Comparison of ENCODE assay signal across 29 cellular contexts in the genomic region with DNA sequence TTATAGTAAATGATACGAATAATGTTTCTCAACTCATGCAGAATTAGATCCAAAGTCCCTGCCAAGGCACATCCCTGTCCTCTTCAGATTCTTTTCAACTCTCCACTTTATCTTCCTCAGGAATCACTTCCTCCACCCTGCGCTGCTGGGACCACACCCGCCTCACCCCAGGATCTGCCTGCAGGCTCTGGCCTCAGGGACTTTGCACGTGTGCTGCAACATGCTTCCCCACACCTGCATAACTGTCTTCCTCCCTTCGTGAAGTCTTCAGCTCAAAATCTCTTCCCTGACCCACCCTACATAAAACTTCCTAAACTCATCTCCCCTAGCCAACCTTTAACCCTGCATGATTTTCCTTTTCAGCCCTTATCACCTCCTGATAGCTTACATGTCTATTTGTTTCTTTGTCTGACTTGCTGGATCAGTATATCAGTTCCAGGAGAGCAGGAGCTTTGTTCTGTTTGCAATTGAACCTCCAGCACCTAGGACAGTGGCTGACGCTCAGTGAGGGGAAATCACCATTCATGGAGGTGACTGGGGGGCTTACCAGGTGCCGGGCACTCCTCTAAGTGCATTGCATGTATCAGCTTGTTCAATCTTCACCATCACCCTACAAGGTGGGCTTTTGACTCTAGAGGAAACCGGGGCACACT. TPM values are rescaled to one million over a fixed set of nuclear protein-coding genes. Genes with fewer than 3 reads are reported as not detected.
"Had no signal": no experiment of that assay in that cellular context is flagged by ENCODE, and none has a peak within 500 bp of the region (broad histone marks: within the 10 kb centered on the region; RNA-seq: fewer than 3 reads in every experiment).

No MANE protein-coding gene starts in this region.

- H3K27ac ChIP-seq: colonic mucosa, epithelial cell of prostate, esophagus squamous epithelium, heart right ventricle, left lung, neural progenitor cell, parathyroid adenoma, testis, tibial artery, upper lobe of left lung had no signal

- H2AFZ ChIP-seq: neural progenitor cell, parathyroid adenoma had no signal

- H3K79me2 ChIP-seq: parathyroid adenoma had no signal

- H3K36me3 Mint-ChIP-seq: mesothelial cell of epicardium; naive B cell; natural killer cell treated with Interleukin-12 subunit alpha and Interleukin-12 subunit beta and Interleukin-15 and Interleukin-18, amount 100 ng/mL, for 72 hours; neural progenitor cell; stimulated activated effector memory CD8-positive, alpha-beta T cell treated with anti-CD3 and anti-CD28 coated beads, Interleukin-12 subunit alpha, Interleukin-12 subunit beta, amount 100 ng/mL, for 72 hours had no signal

- H3K4me2 ChIP-seq: neural progenitor cell had no signal

- H3K36me3 ChIP-seq: colonic mucosa, esophagus squamous epithelium, heart right ventricle, left lung, neural progenitor cell, tibial artery, upper lobe of left lung had no signal

- H3K9me3 ChIP-seq: colonic mucosa, esophagus squamous epithelium, left lung, mucosa of descending colon, testis, tibial artery, upper lobe of left lung had no signal

- H3K9me3 Mint-ChIP-seq: dendritic cell treated with granulocyte-macrophage colony-stimulating factor and Interleukin-4, amounts not matched to agents 40 ng/mL and 50 ng/mL, for 4 days; mesothelial cell of epicardium; neural progenitor cell; stimulated activated effector memory CD8-positive, alpha-beta T cell treated with anti-CD3 and anti-CD28 coated beads, Interleukin-12 subunit alpha, Interleukin-12 subunit beta, amount 100 ng/mL, for 72 hours had no signal

- H3K27me3 ChIP-seq: colonic mucosa, esophagus squamous epithelium, left lung, neural progenitor cell, testis, tibial artery, upper lobe of left lung had no signal

- ATAC-seq: heart right ventricle; left cardiac atrium; left lung; mucosa of descending colon; natural killer cell treated with Interleukin-12 subunit alpha and Interleukin-12 subunit beta and Interleukin-15 and Interleukin-18, amount 100 ng/mL, for 72 hours; sciatic nerve; stimulated activated effector memory CD8-positive, alpha-beta T cell treated with anti-CD3 and anti-CD28 coated beads, Interleukin-12 subunit alpha, Interleukin-12 subunit beta, amount 100 ng/mL, for 72 hours; stimulated activated naive CD8-positive, alpha-beta T cell treated with anti-CD3 and anti-CD28 coated beads, Interleukin-15, Interleukin-2, amounts not matched to agents 100 U/mL and 50 U/mL, for 24 hours had no signal

- H3K4me3 Mint-ChIP-seq: dendritic cell treated with granulocyte-macrophage colony-stimulating factor and Interleukin-4, amounts not matched to agents 40 ng/mL and 50 ng/mL, for 4 days; endodermal cell; mesothelial cell of epicardium; naive B cell; natural killer cell treated with Interleukin-12 subunit alpha and Interleukin-12 subunit beta and Interleukin-15 and Interleukin-18, amount 100 ng/mL, for 72 hours; neural progenitor cell; stimulated activated effector memory CD8-positive, alpha-beta T cell treated with anti-CD3 and anti-CD28 coated beads, Interleukin-12 subunit alpha, Interleukin-12 subunit beta, amount 100 ng/mL, for 72 hours had no signal

- H3K9ac ChIP-seq: neural progenitor cell, parathyroid adenoma had no signal

- H3K4me1 ChIP-seq: colonic mucosa, esophagus squamous epithelium, heart right ventricle, left lung, neural progenitor cell, parathyroid adenoma, testis, tibial artery, upper lobe of left lung had no signal

- H3K4me3 ChIP-seq: colonic mucosa, esophagus squamous epithelium, heart right ventricle, left lung, mucosa of descending colon, neural progenitor cell, testis, tibial artery, upper lobe of left lung had no signal

- H3K27ac Mint-ChIP-seq: dendritic cell treated with granulocyte-macrophage colony-stimulating factor and Interleukin-4, amounts not matched to agents 40 ng/mL and 50 ng/mL, for 4 days; endodermal cell; mesothelial cell of epicardium; naive B cell; natural killer cell treated with Interleukin-12 subunit alpha and Interleukin-12 subunit beta and Interleukin-15 and Interleukin-18, amount 100 ng/mL, for 72 hours; neural progenitor cell; progenitor cell of endocrine pancreas; stimulated activated effector memory CD8-positive, alpha-beta T cell treated with anti-CD3 and anti-CD28 coated beads, Interleukin-12 subunit alpha, Interleukin-12 subunit beta, amount 100 ng/mL, for 72 hours had no signal

- H3K4me1 Mint-ChIP-seq: endodermal cell; mesothelial cell of epicardium; naive B cell; neural progenitor cell; stimulated activated effector memory CD8-positive, alpha-beta T cell treated with anti-CD3 and anti-CD28 coated beads, Interleukin-12 subunit alpha, Interleukin-12 subunit beta, amount 100 ng/mL, for 72 hours had no signal

- DNase-seq: colonic mucosa; effector CD8-positive, alpha-beta T cell; endodermal cell; esophagus squamous epithelium; foreskin melanocyte; glutamatergic neuron; heart right ventricle; hippocampal formation; left cardiac atrium; left lung; mesenchymal stem cell; mucosa of descending colon; naive B cell; stimulated activated CD4-positive, alpha-beta T cell treated with anti-CD3 and anti-CD28 coated beads, Interleukin-2, amount 100 ng/mL, for 24 hours; stimulated activated CD4-positive, alpha-beta T cell treated with anti-CD3 and anti-CD28 coated beads, Interleukin-4, amount 100 ng/mL, for 24 hours; stimulated activated naive CD8-positive, alpha-beta T cell treated with anti-CD3 and anti-CD28 coated beads, Interleukin-15, Interleukin-2, amounts not matched to agents 100 U/mL and 50 U/mL, for 24 hours; substantia nigra; testis; tibial artery had no signal

RNA-seq across cellular contexts. Expression of a gene that starts 47.5 kb away (rescaled TPM):
- total RNA-seq: natural killer cell treated with Interleukin-12 subunit alpha and Interleukin-12 subunit beta and Interleukin-15 and Interleukin-18, amount 100 ng/mL, for 72 hours had no signal
